ENCODE assay signal across 12 cellular contexts in genomic region chr7:135845415-135846075, GRCh38.
"Had no signal": no experiment of that assay in that cellular context is flagged by ENCODE, and none has a peak within 500 bp of the region (broad histone marks: within the 10 kb centered on the region; RNA-seq: fewer than 3 reads in every experiment).

No MANE protein-coding gene starts in this region.

- H3K4me3 ChIP-seq: breast epithelium, pancreas had no signal

- H3K27ac Mint-ChIP-seq: activated T-helper 1 cell treated with anti-CD3 and anti-CD28 coated beads, Interleukin-12 subunit alpha, Interleukin-12 subunit beta, Interleukin-2, Interleukin-4 antibody, amounts not matched to agents 30 ng/mL and 10 ng/mL and 1 ng/mL, durations not matched to agents 14 hours and 24 hours and 36 hours; dendritic cell treated with granulocyte-macrophage colony-stimulating factor and Interleukin-4, amounts not matched to agents 40 ng/mL and 50 ng/mL, for 4 days; effector memory CD8-positive, alpha-beta T cell; stimulated activated effector memory CD8-positive, alpha-beta T cell treated with anti-CD3 and anti-CD28 coated beads, Interleukin-12 subunit alpha, Interleukin-12 subunit beta, amount 100 ng/mL, for 72 hours had no signal

- DNase-seq: activated CD4-positive, alpha-beta T cell treated with anti-CD3 and anti-CD28 coated beads, Interleukin-2, amount 50 U/mL, for 1 hour; activated naive CD4-positive, alpha-beta T cell; aorta; effector memory CD8-positive, alpha-beta T cell; naive B cell; pancreas; stimulated activated CD4-positive, alpha-beta T cell treated with anti-CD3 and anti-CD28 coated beads, Interleukin-12 subunit alpha, Interleukin-12 subunit beta, amount 100 ng/mL, for 4 hours had no signal

- H3K4me3 Mint-ChIP-seq: activated T-helper 1 cell treated with anti-CD3 and anti-CD28 coated beads, Interleukin-12 subunit alpha, Interleukin-12 subunit beta, Interleukin-2, Interleukin-4 antibody, amounts not matched to agents 30 ng/mL and 10 ng/mL and 1 ng/mL, durations not matched to agents 14 hours and 24 hours and 36 hours; dendritic cell treated with granulocyte-macrophage colony-stimulating factor and Interleukin-4, amounts not matched to agents 40 ng/mL and 50 ng/mL, for 4 days; effector memory CD8-positive, alpha-beta T cell; naive B cell; stimulated activated effector memory CD8-positive, alpha-beta T cell treated with anti-CD3 and anti-CD28 coated beads, Interleukin-12 subunit alpha, Interleukin-12 subunit beta, amount 100 ng/mL, for 72 hours had no signal

- H3K4me1 ChIP-seq: breast epithelium, pancreas had no signal

- H3K9me3 Mint-ChIP-seq: dendritic cell treated with granulocyte-macrophage colony-stimulating factor and Interleukin-4, amounts not matched to agents 40 ng/mL and 50 ng/mL, for 4 days; effector memory CD8-positive, alpha-beta T cell; stimulated activated effector memory CD8-positive, alpha-beta T cell treated with anti-CD3 and anti-CD28 coated beads, Interleukin-12 subunit alpha, Interleukin-12 subunit beta, amount 100 ng/mL, for 72 hours had no signal

- H3K27me3 ChIP-seq: breast epithelium, pancreas had no signal

- H3K36me3 ChIP-seq: breast epithelium, pancreas had no signal

- ATAC-seq: activated CD4-positive, CD25-positive, alpha-beta regulatory T cell treated with anti-CD3 and anti-CD28 coated beads, Interleukin-2, amount 50 U/mL, for 24 hours; effector memory CD8-positive, alpha-beta T cell; pancreas; stimulated activated effector memory CD8-positive, alpha-beta T cell treated with anti-CD3 and anti-CD28 coated beads, Interleukin-12 subunit alpha, Interleukin-12 subunit beta, amount 100 ng/mL, for 72 hours had no signal

- H3K27me3 Mint-ChIP-seq: effector memory CD8-positive, alpha-beta T cell; naive B cell had no signal

- H3K27ac ChIP-seq: breast epithelium, pancreas had no signal

- H3K36me3 Mint-ChIP-seq: naive B cell; stimulated activated effector memory CD8-positive, alpha-beta T cell treated with anti-CD3 and anti-CD28 coated beads, Interleukin-12 subunit alpha, Interleukin-12 subunit beta, amount 100 ng/mL, for 72 hours had no signal

- H3K9me3 ChIP-seq: breast epithelium, pancreas had no signal
